Comparison of ENCODE assay signal across 20 cellular contexts in genomic region chr5:82560966-82561365, GRCh38.
DNase-seq lines count a peak whose midpoint lies in the region; ATAC-seq, FAIRE-seq and TF ChIP-seq lines count a peak whose summit lies in the region.
"Had no signal": no experiment of that assay in that cellular context is flagged by ENCODE, and none has a peak within 500 bp of the region (broad histone marks: within the 10 kb centered on the region; RNA-seq: fewer than 3 reads in every experiment).

No MANE protein-coding gene starts in this region.

- POLR2A ChIA-PET in HepG2 (lab: Yijun Ruan, JAX), result no interaction called here

- H3K27ac ChIP-seq in liver (ENCODE audit: low read depth in 1 of 2, low read length in 2 of 2) (peak overlapping the region; percentile 41 to 64), HepG2 (ENCODE audit: extremely low read length, insufficient read depth, low read length) (no peak overlapping the region)
- H3K27ac ChIP-seq: C4-2B had no signal

- in situ Hi-C loops in HepG2 (cut with HindIII; ENCODE audit: extremely low pct_ligation_motif_present, low pct_unique_long_range_greater_than_20kb), result no loop called here

- TF ChIP-seq EP300 in HepG2 (IDR thresholded peaks at IDR 0.05; ENCODE audit: low read depth in 2 of 2, low read length in 2 of 2) (no peak), HepG2 (CRISPR knock-in tag; IDR thresholded peaks at IDR 0.05; ENCODE audit: borderline replicate concordance) (no peak)

- H3K27me3 ChIP-seq in liver (ENCODE audit: control insufficient read depth in 4 of 4, insufficient read depth in 4 of 4, low read length in 3 of 4), result no peaks in the 10 kb centered on the region
- H3K27me3 ChIP-seq in HepG2 (ENCODE audit: control insufficient read depth in 1 of 2, insufficient read depth in 2 of 2, low read length in 2 of 2), result no peaks in the 10 kb centered on the region
- H3K27me3 ChIP-seq: BE2C had no signal

- intact Hi-C loops in HepG2 (cut with micrococcal nuclease; ENCODE audit: unreplicated experiment), result no loop called here

- WGBS in liver, result 28% methylated on average over 1 of the region's 1 CpG
- 0% methylated on average over 1 of the region's 1 CpG for WGBS in HepG2 (ENCODE audit: low lambda C conversion rate)

- H4K20me1 ChIP-seq in HepG2 (ENCODE audit: insufficient read depth, low read length), result no peaks in the 10 kb centered on the region

- no peak for TF ChIP-seq POLR2A in HepG2 (IDR thresholded peaks at IDR 0.05; ENCODE audit: insufficient read depth in 1 of 2, low read depth in 2 of 2, low read length in 2 of 2)

- H3K9me3 ChIP-seq in liver (ENCODE audit: control insufficient read depth in 4 of 4, low read length in 3 of 4) (peaks cover 0 to 4% (median 0%) of the 10 kb centered on the region in 4 donors), HepG2 (ENCODE audit: low read length) (no peaks in the 10 kb centered on the region)
- H3K9me3 ChIP-seq: BE2C had no signal

- TF ChIP-seq RAD21 in liver (IDR thresholded peaks at IDR 0.05), result peak; percentile 16 to 52
- no peak for TF ChIP-seq RAD21 in HepG2 (CRISPR knock-in tag; IDR thresholded peaks at IDR 0.05)

- H3K4me1 ChIP-seq in liver (ENCODE audit: control insufficient read depth in 4 of 4, insufficient read depth in 4 of 4, low read length in 3 of 4) (peaks cover 0 to 19% (median 13%) of the 10 kb centered on the region in 4 donors), HepG2 (ENCODE audit: insufficient read depth, low read length) (no peaks in the 10 kb centered on the region)
- H3K4me1 ChIP-seq: BE2C had no signal

- no peaks in the 10 kb centered on the region for H3K79me2 ChIP-seq in HepG2 (ENCODE audit: insufficient read depth, low read length)

- H3K4me3 ChIP-seq in liver (ENCODE audit: low read depth in 1 of 3, low read length in 3 of 3) (no peak overlapping the region), HepG2 (replicated peaks in 1 of 3; ENCODE audit: insufficient read depth in 1 of 3, low read depth in 2 of 3, low read length in 3 of 3) (no peak overlapping the region)

- DNase-seq in HepG2 (ENCODE audit: low spot score) (no peak), left kidney (ENCODE audit: low read depth, low spot score) (peak; percentile 15), renal cortical epithelial cell (ENCODE audit: low read depth) (peak; percentile 92), iPS-NIHi7 (ENCODE audit: extremely low spot score) (no peak)
- DNase-seq: BE2C; CD4-positive, alpha-beta memory T cell; COR-L47; DND-41; GDM1; HCEC 1CT; HFFc6 had no signal

- CTCF ChIA-PET in HepG2 (lab: Yijun Ruan, JAX; ENCODE audit: low intra/inter-chr PET ratio, low total read pairs), result no interaction called here

- ATAC-seq in HepG2 (no peak), GM18498 (IDR thresholded peaks at IDR 0.05; ENCODE audit: unreplicated experiment) (no peak), GM19467 (IDR thresholded peaks at IDR 0.05; ENCODE audit: unreplicated experiment) (no peak)

- no peak overlapping the region for H3K4me2 ChIP-seq in HepG2 (ENCODE audit: low read depth, low read length)

- H2AFZ ChIP-seq in HepG2 (ENCODE audit: low read length), result no peak overlapping the region

- TF ChIP-seq CTCF in liver (IDR thresholded peaks at IDR 0.05; ENCODE audit: low read depth, low read length, missing input control) (no peak), HepG2 (CRISPR knock-in tag; IDR thresholded peaks at IDR 0.05) (no peak)

- no peaks in the 10 kb centered on the region for H3K36me3 ChIP-seq in liver (ENCODE audit: control insufficient read depth in 4 of 4, insufficient read depth in 3 of 4, low read depth in 1 of 4, low read length in 3 of 4)
- H3K36me3 ChIP-seq in HepG2 (replicated peaks in 1 of 2; ENCODE audit: control insufficient read depth in 1 of 2, insufficient read depth in 2 of 2, low read length in 2 of 2), result no peaks in the 10 kb centered on the region
- H3K36me3 ChIP-seq: BE2C had no signal

- BruUV-seq in HepG2 (replicated peaks; lab: Mats Ljungman, UMichigan), result no TSS peak

- H3K9ac ChIP-seq in liver (ENCODE audit: low read depth in 1 of 2, low read length in 2 of 2) (no peak overlapping the region), HepG2 (ENCODE audit: insufficient read depth, low read depth, low read length) (no peak overlapping the region)

- no peak for FAIRE-seq in HepG2 (lab: Jason Lieb, UNC)
- FAIRE-seq: A204.1, GM12892, GM19239, H1, HTR-8/SVneo had no signal

TF ChIP-seq in liver, 16 proteins besides CTCF, POLR2A, EP300 and RAD21:
- TF ChIP-seq SP1 (IDR thresholded peaks at IDR 0.05) (peak; percentile 36), RXRA (IDR thresholded peaks at IDR 0.05) (peak in 1 of 2 donors; percentile 32), GABPA (IDR thresholded peaks at IDR 0.05 in 1 of 2, conservative IDR thresholded peaks at IDR 0.05 in 1 of 2) (no peak), REST (IDR thresholded peaks at IDR 0.05) (no peak), HNF4A (conservative IDR thresholded peaks at IDR 0.05) (peak in 1 of 2 donors; percentile 38), JUND (IDR thresholded peaks at IDR 0.05) (peak in 1 of 2 donors; percentile 30), FOXA1 (IDR thresholded peaks at IDR 0.05) (peak; percentile 60), TAF1 (conservative IDR thresholded peaks at IDR 0.05) (no peak), YY1 (IDR thresholded peaks at IDR 0.05) (peak; percentile 34), FOXA2 (IDR thresholded peaks at IDR 0.05) (peak; percentile 39), MAX (IDR thresholded peaks at IDR 0.05) (peak; percentile 18)

TF ChIP-seq in HepG2, 621 proteins besides CTCF, POLR2A, EP300 and RAD21:
- TF ChIP-seq TCF7 (IDR thresholded peaks at IDR 0.05; ENCODE audit: low read depth), result no peak
- TF ChIP-seq ZNF121 (CRISPR knock-in tag; IDR thresholded peaks at IDR 0.05), result no peak
- TF ChIP-seq ZNF33B (CRISPR knock-in tag; IDR thresholded peaks at IDR 0.05), result no peak
- no peak for TF ChIP-seq MXI1 (IDR thresholded peaks at IDR 0.05; ENCODE audit: borderline replicate concordance, low read depth, low read length)
- TF ChIP-seq XBP1 (CRISPR knock-in tag; IDR thresholded peaks at IDR 0.05), result no peak
- TF ChIP-seq ZNF292 (CRISPR knock-in tag; IDR thresholded peaks at IDR 0.05; ENCODE audit: borderline replicate concordance, low read depth), result no peak
- TF ChIP-seq ZFP36L2 (CRISPR knock-in tag; IDR thresholded peaks at IDR 0.05), result no peak
- no peak for TF ChIP-seq ZBTB33 (CRISPR knock-in tag; IDR thresholded peaks at IDR 0.05)
- no peak for TF ChIP-seq ZFP82 (CRISPR knock-in tag; IDR thresholded peaks at IDR 0.05; ENCODE audit: borderline replicate concordance)
- no peak for TF ChIP-seq ZNF569 (CRISPR knock-in tag; IDR thresholded peaks at IDR 0.05; ENCODE audit: borderline replicate concordance)
- no peak for TF ChIP-seq ZNF484 (CRISPR knock-in tag; IDR thresholded peaks at IDR 0.05; ENCODE audit: borderline replicate concordance, low read depth)
- no peak for TF ChIP-seq ZNF775 (CRISPR knock-in tag; IDR thresholded peaks at IDR 0.05; ENCODE audit: borderline replicate concordance)
- TF ChIP-seq FOSL1 (CRISPR knock-in tag; IDR thresholded peaks at IDR 0.05; ENCODE audit: borderline replicate concordance), result no peak
- TF ChIP-seq ZNF788 (CRISPR knock-in tag; IDR thresholded peaks at IDR 0.05; ENCODE audit: borderline replicate concordance), result no peak
- TF ChIP-seq ZNF335 (CRISPR knock-in tag; IDR thresholded peaks at IDR 0.05), result no peak
- no peak for TF ChIP-seq NFYB (CRISPR knock-in tag; IDR thresholded peaks at IDR 0.05)

Comparison
In these comparisons a context has a peak if more than half of its experiments do, and no peak if none do; other contexts are left out.
1. DNase-seq: peak in left kidney (single experiment) and renal cortical epithelial cell (single experiment); none in HepG2 (single experiment) and iPS-NIHi7 (single experiment).